8 cellular contexts compared by ENCODE assay signal in the genomic region with DNA sequence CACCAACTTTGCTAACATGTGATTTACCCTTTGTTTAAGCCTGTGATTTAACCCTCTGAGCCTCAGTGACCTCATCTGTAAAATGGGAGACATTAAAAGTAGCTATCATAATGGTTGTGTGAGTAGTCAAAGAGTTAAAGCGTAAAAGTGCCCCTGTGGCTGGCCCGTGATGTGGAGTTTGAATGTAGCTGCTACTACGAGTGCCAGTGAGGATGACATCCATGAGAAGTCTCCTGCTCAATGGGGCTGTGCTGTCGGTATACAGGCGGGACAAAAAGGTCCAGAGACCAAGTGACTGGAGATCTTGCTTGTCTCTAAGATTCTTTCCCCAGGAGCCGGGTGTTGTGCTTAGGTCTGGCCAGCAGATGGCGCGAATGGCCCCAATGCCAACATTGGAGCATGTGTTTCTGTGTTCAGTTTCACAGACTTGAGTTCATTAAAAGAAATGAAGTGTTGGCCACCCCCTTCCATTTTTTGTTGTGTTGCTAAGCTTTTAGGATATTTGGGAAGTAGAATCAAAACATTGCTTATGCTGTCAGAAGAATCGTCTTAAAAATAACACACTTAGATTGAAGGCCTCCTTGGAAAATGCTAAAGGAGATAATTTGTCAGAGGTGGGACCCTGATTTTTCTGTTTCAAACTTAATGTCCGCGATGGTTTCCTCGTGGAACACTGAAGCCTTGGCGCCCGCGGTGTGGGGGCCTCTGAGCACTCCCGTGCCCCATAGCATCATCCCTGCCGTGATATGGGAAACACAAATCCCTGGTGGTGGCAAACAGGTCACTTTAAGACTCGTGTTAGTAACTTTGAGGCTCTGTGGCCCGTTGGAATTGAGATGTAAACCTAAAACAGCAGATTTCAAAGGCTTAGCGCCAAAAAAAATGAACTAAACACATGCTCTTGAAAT. TPM values are rescaled to one million over a fixed set of nuclear protein-coding genes. Genes with fewer than 3 reads are reported as not detected.
DNase-seq lines count a peak whose midpoint lies in the region; ATAC-seq and TF ChIP-seq lines count a peak whose summit lies in the region.

No MANE protein-coding gene starts in this region.

- no peaks in the 10 kb centered on the region for H3K27me3 Mint-ChIP-seq in naive B cell

- H2AFZ ChIP-seq in OCI-LY3 (ENCODE audit: low read depth, low read length): no peak overlapping the region

- H3K27ac ChIP-seq in OCI-LY3 (ENCODE audit: low read length): no peak overlapping the region

- peaks cover 4% of the 10 kb centered on the region for H3K4me1 ChIP-seq in OCI-LY3 (ENCODE audit: low read length)

- no peak for TF ChIP-seq POLR2A in erythroblast (IDR thresholded peaks at IDR 0.05; ENCODE audit: low read length)

- no peak overlapping the region for H3K4me3 Mint-ChIP-seq in naive B cell
- no peak overlapping the region for H3K4me3 Mint-ChIP-seq in stimulated activated effector memory CD8-positive, alpha-beta T cell treated with anti-CD3 and anti-CD28 coated beads, Interleukin-12 subunit alpha, Interleukin-12 subunit beta, amount 100 ng/mL, for 72 hours

- H3K27ac Mint-ChIP-seq in naive B cell: peak overlapping the region; percentile 30 to 87 (median 55)
- no peak overlapping the region for H3K27ac Mint-ChIP-seq in stimulated activated effector memory CD8-positive, alpha-beta T cell treated with anti-CD3 and anti-CD28 coated beads, Interleukin-12 subunit alpha, Interleukin-12 subunit beta, amount 100 ng/mL, for 72 hours

- H3K9me3 Mint-ChIP-seq in naive B cell: no peaks in the 10 kb centered on the region
- H3K9me3 Mint-ChIP-seq in stimulated activated effector memory CD8-positive, alpha-beta T cell treated with anti-CD3 and anti-CD28 coated beads, Interleukin-12 subunit alpha, Interleukin-12 subunit beta, amount 100 ng/mL, for 72 hours: no peaks in the 10 kb centered on the region

- peaks cover 0 to 15% (median 7%) of the 10 kb centered on the region in 3 donors for H3K4me1 Mint-ChIP-seq in naive B cell
- H3K4me1 Mint-ChIP-seq in stimulated activated effector memory CD8-positive, alpha-beta T cell treated with anti-CD3 and anti-CD28 coated beads, Interleukin-12 subunit alpha, Interleukin-12 subunit beta, amount 100 ng/mL, for 72 hours: peaks cover 50% of the 10 kb centered on the region

- H3K79me2 ChIP-seq in OCI-LY3 (ENCODE audit: low read length): no peaks in the 10 kb centered on the region

- H3K4me3 ChIP-seq in OCI-LY3 (ENCODE audit: low read length): no peak overlapping the region

- no peak overlapping the region for H3K4me2 ChIP-seq in OCI-LY3 (ENCODE audit: low read length)

- no peaks in the 10 kb centered on the region for H3K27me3 ChIP-seq in OCI-LY3 (ENCODE audit: low read depth, low read length)

- ATAC-seq in HG03571 (IDR thresholded peaks at IDR 0.05; ENCODE audit: unreplicated experiment) (peak; percentile 59), naive B cell (ENCODE audit: low read depth in 2 of 2) (peak; percentile 78 to 88), GM18517 (IDR thresholded peaks at IDR 0.05; ENCODE audit: unreplicated experiment) (no peak)
- ATAC-seq in stimulated activated effector memory CD8-positive, alpha-beta T cell treated with anti-CD3 and anti-CD28 coated beads, Interleukin-12 subunit alpha, Interleukin-12 subunit beta, amount 100 ng/mL, for 72 hours: peak; percentile 52

- 0 out of 2 replicates have a peak, but pooled peaks cover 5% of the 10 kb centered on the region for H4K20me1 ChIP-seq in OCI-LY3 (ENCODE audit: insufficient read depth, low read length)

- TF ChIP-seq CTCF in OCI-LY3 (IDR thresholded peaks at IDR 0.05; ENCODE audit: low read depth, low read length): peak; percentile 99

- no peaks in the 10 kb centered on the region for H3K9me3 ChIP-seq in OCI-LY3 (ENCODE audit: insufficient read depth, low read length)

- H3K36me3 Mint-ChIP-seq in naive B cell: peaks cover 3 to 19% of the 10 kb centered on the region in 2 donors
- H3K36me3 Mint-ChIP-seq in stimulated activated effector memory CD8-positive, alpha-beta T cell treated with anti-CD3 and anti-CD28 coated beads, Interleukin-12 subunit alpha, Interleukin-12 subunit beta, amount 100 ng/mL, for 72 hours: peaks cover 15% of the 10 kb centered on the region

- H3K36me3 ChIP-seq in OCI-LY3 (replicated peaks; ENCODE audit: low read depth, low read length): peaks cover 52% of the 10 kb centered on the region

- no peak overlapping the region for H3K9ac ChIP-seq in OCI-LY3 (ENCODE audit: low read length)

- DNase-seq in DMS53 treated with DMSO at 0.1 percent for 48 hours (lab: John Stamatoyannopoulos, UW; ENCODE audit: unreplicated experiment): peak; percentile 40
- peak; percentile 84 for DNase-seq in activated T-cell treated with anti-CD3 and anti-CD28 coated beads for 1 hour (ENCODE audit: low read depth)
- peak; percentile 82 to 90 for DNase-seq in erythroblast (lab: John Stamatoyannopoulos, UW)
- peak; percentile 80 for DNase-seq in naive B cell
- peak; percentile 83 to 89 for DNase-seq in stimulated activated effector memory CD8-positive, alpha-beta T cell treated with anti-CD3 and anti-CD28 coated beads, Interleukin-12 subunit alpha, Interleukin-12 subunit beta, amount 100 ng/mL, for 72 hours (ENCODE audit: low spot score in 2 of 2)

RNA-seq across cellular contexts. Expression of a gene that starts 9.3 kb away (rescaled TPM):
- 100 to 1,000 TPM in 5 of 6 donors, 10 to 100 TPM in 1; 80.1 to 189 (median 157) TPM for polyA plus RNA-seq in naive B cell (ENCODE audit: low read depth in 6 of 6)

RNA-seq across cellular contexts. Expression of a gene that starts 30.8 kb away (rescaled TPM):
- polyA plus RNA-seq in naive B cell (ENCODE audit: low read depth in 6 of 6): 10 to 100 TPM; 31.1 to 55.1 (median 39.8) TPM

RNA-seq across cellular contexts. Expression of a gene that starts 52.2 kb away (rescaled TPM):
- not detected for polyA plus RNA-seq in naive B cell (ENCODE audit: low read depth in 6 of 6)
